In genomic region chr22:49446145-49446758, GRCh38 we compare ENCODE assay signal across 24 cellular contexts.
"Had no signal": no experiment of that assay in that cellular context is flagged by ENCODE, and none has a peak within 500 bp of the region (broad histone marks: within the 10 kb centered on the region; RNA-seq: fewer than 3 reads in every experiment).

No MANE protein-coding gene starts in this region.

- H3K4me3 ChIP-seq: coronary artery, esophagus squamous epithelium, heart right ventricle, left lung, lower lobe of right lung, pancreas, right atrium auricular region, smooth muscle cell, stomach, thyroid gland had no signal

- H3K9me3 ChIP-seq: esophagus squamous epithelium, heart right ventricle, left lung, lower lobe of right lung, pancreas, right atrium auricular region, thyroid gland had no signal

- H3K4me1 ChIP-seq: esophagus squamous epithelium, heart right ventricle, left lung, lower lobe of right lung, pancreas, right atrium auricular region, stomach, thyroid gland had no signal

- H3K36me3 ChIP-seq: esophagus squamous epithelium, heart right ventricle, left lung, lower lobe of right lung, pancreas, right atrium auricular region, stomach, thyroid gland had no signal

- FAIRE-seq: endometrium, islet of Langerhans, pancreas had no signal

- DNase-seq: dermis blood vessel endothelial cell; effector memory CD4-positive, alpha-beta T cell; erythroblast; esophagus squamous epithelium; foreskin melanocyte; glutamatergic neuron; heart right ventricle; hippocampal formation; left cardiac atrium; left lung; lower lobe of right lung; natural killer cell; occipital lobe; pancreas; stimulated activated CD4-positive, alpha-beta T cell treated with anti-CD3 and anti-CD28 coated beads, Interleukin-12 subunit alpha, Interleukin-12 subunit beta, amount 100 ng/mL, for 4 hours; stimulated activated naive CD4-positive, alpha-beta T cell treated with Interleukin-2 at 50 U/mL for 16 hours; stomach; thyroid gland had no signal

- H3K27me3 ChIP-seq: thyroid gland had no signal

- H3K4me2 ChIP-seq: smooth muscle cell had no signal

- ATAC-seq: heart right ventricle, left cardiac atrium, left lung, lower lobe of right lung, natural killer cell, pancreas, sciatic nerve had no signal

- H3K27ac ChIP-seq: coronary artery, esophagus squamous epithelium, heart right ventricle, left lung, lower lobe of right lung, pancreas, right atrium auricular region, stomach, thyroid gland had no signal
